ENCODE assay signal across 8 cellular contexts in the genomic region with DNA sequence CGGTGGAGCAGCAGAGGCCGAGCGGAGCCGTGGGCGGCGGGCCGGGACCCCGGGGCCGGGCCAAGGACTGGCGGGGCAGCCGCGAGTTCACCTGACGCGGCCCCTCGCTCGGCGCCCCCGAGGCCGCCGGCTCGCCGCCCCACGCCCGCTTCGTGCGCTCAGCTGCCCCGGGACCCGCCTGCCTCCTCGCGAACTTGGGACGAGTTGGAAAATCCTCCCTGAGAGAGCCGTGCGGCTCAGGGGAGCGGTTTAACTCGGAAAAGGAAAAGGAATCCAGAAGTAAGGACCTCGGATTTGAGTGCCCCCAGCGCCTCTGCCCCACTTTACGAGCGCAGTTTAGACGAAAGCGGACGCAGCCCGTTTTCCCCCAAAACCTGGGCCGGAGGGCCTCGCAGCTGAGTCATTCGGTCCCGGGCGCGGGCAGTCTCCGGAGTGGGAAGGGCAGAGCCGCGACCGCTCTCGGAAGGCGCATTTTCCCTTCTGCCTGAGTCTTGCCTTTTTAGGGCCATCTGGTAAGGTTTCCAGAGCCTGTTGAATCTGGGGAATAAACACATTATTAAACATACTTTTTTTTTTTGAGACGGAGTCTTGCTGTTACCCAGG. TPM values are rescaled to one million over a fixed set of nuclear protein-coding genes. Genes with fewer than 3 reads are reported as not detected.
DNase-seq lines count a peak whose midpoint lies in the region; ATAC-seq and TF ChIP-seq lines count a peak whose summit lies in the region.

No MANE protein-coding gene starts in this region.

- H3K36me3 ChIP-seq in SK-N-MC (ENCODE audit: insufficient read depth, low read length) (no peaks in the 10 kb centered on the region), cardiac muscle cell (no peaks in the 10 kb centered on the region), upper lobe of left lung (no peaks in the 10 kb centered on the region)

- intact Hi-C loops in posterior cingulate gyrus (cut with DNase I): loop anchor here (2.0 to 10.0 kb wide), 3 partner anchors 37 to 207 kb away; a partner anchor contains a TSS

- peaks cover 50% of the 10 kb centered on the region for H3K4me1 Mint-ChIP-seq in activated naive CD8-positive, alpha-beta T cell treated with anti-CD3 and anti-CD28 coated beads, Interleukin-2, amount 10 ng/mL, durations not matched to agents 7 days and 5 days

- H3K27ac ChIP-seq in SK-N-MC (peak overlapping the region; percentile 78), cardiac muscle cell (peak overlapping the region; percentile 100), upper lobe of left lung (peak overlapping the region; percentile 99 to 100 (median 100))

- H3K4me1 ChIP-seq in cardiac muscle cell (ENCODE audit: low read depth) (peaks cover 34% of the 10 kb centered on the region), upper lobe of left lung (peaks cover 12 to 38% (median 22%) of the 10 kb centered on the region in 4 donors)

- H3K4me3 ChIP-seq in SK-N-MC (peak overlapping the region; percentile 85), cardiac muscle cell (peak overlapping the region; percentile 93), upper lobe of left lung (peak overlapping the region; percentile 63 to 75 (median 73))

- peak; percentile 7 for ATAC-seq in HG03025 (IDR thresholded peaks at IDR 0.05; ENCODE audit: low FRiP score, unreplicated experiment)
- ATAC-seq in activated naive CD8-positive, alpha-beta T cell treated with anti-CD3 and anti-CD28 coated beads, Interleukin-2, amount 10 ng/mL, durations not matched to agents 7 days and 5 days (ENCODE audit: low read depth): peak; percentile 8
- peak in 1 of 2 donors; percentile 59 for ATAC-seq in upper lobe of left lung (ENCODE audit: low FRiP score in 2 of 2)
- ATAC-seq in HG03571 (IDR thresholded peaks at IDR 0.05; ENCODE audit: unreplicated experiment): no peak

- H3K27me3 ChIP-seq in cardiac muscle cell: no peaks in the 10 kb centered on the region
- no peaks in the 10 kb centered on the region for H3K27me3 ChIP-seq in upper lobe of left lung

- peak overlapping the region; percentile 99 for H3K27ac Mint-ChIP-seq in activated naive CD8-positive, alpha-beta T cell treated with anti-CD3 and anti-CD28 coated beads, Interleukin-2, amount 10 ng/mL, durations not matched to agents 7 days and 5 days

- H3K27me3 Mint-ChIP-seq in activated naive CD8-positive, alpha-beta T cell treated with anti-CD3 and anti-CD28 coated beads, Interleukin-2, amount 10 ng/mL, durations not matched to agents 7 days and 5 days: no peaks in the 10 kb centered on the region

- POLR2A ChIA-PET in activated naive CD8-positive, alpha-beta T cell treated with anti-CD3 and anti-CD28 coated beads, Interleukin-2, amount 10 ng/mL, durations not matched to agents 7 days and 5 days (lab: Charles Lee): interaction anchor here (0.9 to 9.3 kb wide), 15 partner anchors 9 to 94 kb away, joined by 3 to 201 read pairs (median 7); no protein-coding TSS in a partner anchor

- TF ChIP-seq CTCF in cardiac muscle cell (IDR thresholded peaks at IDR 0.05; ENCODE audit: low read depth, low read length) (no peak), upper lobe of left lung (IDR thresholded peaks at IDR 0.05) (no peak)

- TF ChIP-seq POLR2A in upper lobe of left lung (IDR thresholded peaks at IDR 0.05): no peak

- no peak for TF ChIP-seq EP300 in upper lobe of left lung (IDR thresholded peaks at IDR 0.05)

- H3K9ac ChIP-seq in SK-N-MC (ENCODE audit: insufficient read length): peak overlapping the region; percentile 88

- WGBS in upper lobe of left lung, 2 donors: 0 to 1% methylated on average over 6 to 39 of the region's 56 CpGs

- peaks cover 11% of the 10 kb centered on the region for H3K36me3 Mint-ChIP-seq in activated naive CD8-positive, alpha-beta T cell treated with anti-CD3 and anti-CD28 coated beads, Interleukin-2, amount 10 ng/mL, durations not matched to agents 7 days and 5 days

- no peaks in the 10 kb centered on the region for H3K9me3 Mint-ChIP-seq in activated naive CD8-positive, alpha-beta T cell treated with anti-CD3 and anti-CD28 coated beads, Interleukin-2, amount 10 ng/mL, durations not matched to agents 7 days and 5 days

- H3K9me3 ChIP-seq in SK-N-MC (ENCODE audit: low read depth, low read length) (no peaks in the 10 kb centered on the region), cardiac muscle cell (ENCODE audit: low read depth) (no peaks in the 10 kb centered on the region), upper lobe of left lung (no peaks in the 10 kb centered on the region)

- peak; percentile 81 for DNase-seq in ELR (ENCODE audit: low read depth)
- no peak for DNase-seq in SK-N-MC (ENCODE audit: low read depth, low spot score)
- peak; percentile 75 for DNase-seq in activated naive CD8-positive, alpha-beta T cell treated with anti-CD3 and anti-CD28 coated beads, Interleukin-2, amount 10 ng/mL, durations not matched to agents 7 days and 5 days
- peak; percentile 24 to 76 for DNase-seq in cardiac muscle cell (ENCODE audit: low read depth in 1 of 2, low spot score in 1 of 2)
- DNase-seq in posterior cingulate gyrus: peak; percentile 34 to 89 (median 50)
- DNase-seq in upper lobe of left lung: peak in 1 of 2 donors; percentile 56

- peak overlapping the region; percentile 91 for H3K4me3 Mint-ChIP-seq in activated naive CD8-positive, alpha-beta T cell treated with anti-CD3 and anti-CD28 coated beads, Interleukin-2, amount 10 ng/mL, durations not matched to agents 7 days and 5 days

RNA-seq across cellular contexts. Expression of a gene that starts 0.7 kb away (rescaled TPM):
- 10 to 100 TPM; 78.6 to 86.5 TPM for total RNA-seq in activated naive CD8-positive, alpha-beta T cell treated with anti-CD3 and anti-CD28 coated beads, Interleukin-2, amount 10 ng/mL, durations not matched to agents 7 days and 5 days
- 415 and 468 TPM in 2 replicates for total RNA-seq in cardiac muscle cell
- 486 and 570 TPM in 2 replicates for polyA plus RNA-seq in cardiac muscle cell
- total RNA-seq in upper lobe of left lung: 10 to 100 TPM in 5 of 6 donors, 1 to 10 TPM in 1; 5.4 to 35.7 (median 23.1) TPM

RNA-seq across cellular contexts. Expression of a gene that starts 37.2 kb away (rescaled TPM):
- total RNA-seq in activated naive CD8-positive, alpha-beta T cell treated with anti-CD3 and anti-CD28 coated beads, Interleukin-2, amount 10 ng/mL, durations not matched to agents 7 days and 5 days: 10 to 100 TPM; 35.4 to 37.1 TPM
- total RNA-seq in cardiac muscle cell: 19.2 and 21.6 TPM in 2 replicates
- polyA plus RNA-seq in cardiac muscle cell: 43.0 and 48.7 TPM in 2 replicates
- 10 to 100 TPM; 11.8 to 30.7 (median 19.7) TPM for total RNA-seq in upper lobe of left lung
